8 cellular contexts compared by ENCODE assay signal in the genomic region with DNA sequence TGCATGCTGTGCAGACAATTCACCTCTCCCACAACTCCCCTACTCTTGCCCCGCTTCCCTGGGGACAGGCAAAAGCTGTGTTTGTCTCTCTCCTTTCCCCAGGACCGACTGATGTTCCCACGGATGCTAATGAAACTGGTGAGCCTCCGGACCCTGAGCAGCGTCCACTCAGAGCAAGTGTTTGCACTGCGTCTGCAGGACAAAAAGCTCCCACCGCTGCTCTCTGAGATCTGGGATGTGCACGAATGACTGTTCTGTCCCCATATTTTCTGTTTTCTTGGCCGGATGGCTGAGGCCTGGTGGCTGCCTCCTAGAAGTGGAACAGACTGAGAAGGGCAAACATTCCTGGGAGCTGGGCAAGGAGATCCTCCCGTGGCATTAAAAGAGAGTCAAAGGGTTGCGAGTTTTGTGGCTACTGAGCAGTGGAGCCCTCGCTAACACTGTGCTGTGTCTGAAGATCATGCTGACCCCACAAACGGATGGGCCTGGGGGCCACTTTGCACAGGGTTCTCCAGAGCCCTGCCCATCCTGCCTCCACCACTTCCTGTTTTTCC. TPM values are rescaled to one million over a fixed set of nuclear protein-coding genes. Genes with fewer than 3 reads are reported as not detected.
A peak's percentile ranks its signal among the peaks of the same experiment; 100 is the strongest.
DNase-seq lines count a peak whose midpoint lies in the region; ATAC-seq and TF ChIP-seq lines count a peak whose summit lies in the region.

No MANE protein-coding gene starts in this region.

- peak overlapping the region; percentile 81 for H3K4me3 Mint-ChIP-seq in activated CD4-positive, alpha-beta T cell treated with anti-CD3 and anti-CD28 coated beads, Interleukin-2, amount 10 ng/mL, durations not matched to agents 24 days and 14 days
- H3K4me3 Mint-ChIP-seq in activated T-helper 2 cell treated with anti-CD3 and anti-CD28 coated beads, Interferon-gamma antibody, Interleukin-2, Interleukin-4, amounts not matched to agents 10 μg/mL and 5 μg/mL and 100 μg/mL, durations not matched to agents 14 hours and 24 hours and 36 hours (ENCODE audit: low read depth): peak overlapping the region; percentile 84

- H3K27ac Mint-ChIP-seq in activated CD4-positive, alpha-beta T cell treated with anti-CD3 and anti-CD28 coated beads, Interleukin-2, amount 10 ng/mL, durations not matched to agents 24 days and 14 days: peak overlapping the region; percentile 97
- H3K27ac Mint-ChIP-seq in activated T-helper 2 cell treated with anti-CD3 and anti-CD28 coated beads, Interferon-gamma antibody, Interleukin-2, Interleukin-4, amounts not matched to agents 10 μg/mL and 5 μg/mL and 100 μg/mL, durations not matched to agents 14 hours and 24 hours and 36 hours: peak overlapping the region; percentile 97

- DNase-seq in activated CD4-positive, alpha-beta T cell treated with anti-CD3 and anti-CD28 coated beads, Interleukin-2, amount 10 ng/mL, durations not matched to agents 24 days and 14 days: no peak
- no peak for DNase-seq in activated CD4-positive, alpha-beta T cell treated with anti-CD3 and anti-CD28 coated beads for 48 hours
- no peak for DNase-seq in activated T-helper 2 cell treated with anti-CD3 and anti-CD28 coated beads, Interferon-gamma antibody, Interleukin-2, Interleukin-4, amounts not matched to agents 10 μg/mL and 5 μg/mL and 100 μg/mL, durations not matched to agents 14 hours and 24 hours and 36 hours (ENCODE audit: low spot score)
- DNase-seq in right lobe of liver (no peak), testis (no peak), NCI-H345 treated with DMSO at 0.1 percent for 48 hours (lab: John Stamatoyannopoulos, UW; ENCODE audit: unreplicated experiment) (no peak), NOMO-1 (lab: John Stamatoyannopoulos, UW; ENCODE audit: unreplicated experiment in 2 of 2) (no peak)

- H3K4me1 Mint-ChIP-seq in activated CD4-positive, alpha-beta T cell treated with anti-CD3 and anti-CD28 coated beads, Interleukin-2, amount 10 ng/mL, durations not matched to agents 24 days and 14 days: peaks cover 55% of the 10 kb centered on the region
- H3K4me1 Mint-ChIP-seq in activated T-helper 2 cell treated with anti-CD3 and anti-CD28 coated beads, Interferon-gamma antibody, Interleukin-2, Interleukin-4, amounts not matched to agents 10 μg/mL and 5 μg/mL and 100 μg/mL, durations not matched to agents 14 hours and 24 hours and 36 hours (ENCODE audit: low read depth): peaks cover 53% of the 10 kb centered on the region

- H3K9me3 ChIP-seq in right lobe of liver (no peaks in the 10 kb centered on the region), testis (no peaks in the 10 kb centered on the region)

- peaks cover 0 to 17% (median 7%) of the 10 kb centered on the region in 4 donors for H3K4me1 ChIP-seq in right lobe of liver
- peaks cover 26% of the 10 kb centered on the region for H3K4me1 ChIP-seq in testis

- no peaks in the 10 kb centered on the region for H3K9me3 Mint-ChIP-seq in activated CD4-positive, alpha-beta T cell treated with anti-CD3 and anti-CD28 coated beads, Interleukin-2, amount 10 ng/mL, durations not matched to agents 24 days and 14 days
- no peaks in the 10 kb centered on the region for H3K9me3 Mint-ChIP-seq in activated T-helper 2 cell treated with anti-CD3 and anti-CD28 coated beads, Interferon-gamma antibody, Interleukin-2, Interleukin-4, amounts not matched to agents 10 μg/mL and 5 μg/mL and 100 μg/mL, durations not matched to agents 14 hours and 24 hours and 36 hours

- peak overlapping the region; percentile 44 to 96 (median 93) for H3K27ac ChIP-seq in right lobe of liver
- H3K27ac ChIP-seq in testis: peak overlapping the region; percentile 97

- intact Hi-C loops in activated CD4-positive, alpha-beta T cell treated with anti-CD3 and anti-CD28 coated beads, Interleukin-2, amount 10 ng/mL, durations not matched to agents 24 days and 14 days (cut with micrococcal nuclease): loop anchor here (1.0 to 10.0 kb wide), 6 partner anchors 20 to 286 kb away; a partner anchor contains a TSS
- intact Hi-C loops in activated T-helper 2 cell treated with anti-CD3 and anti-CD28 coated beads, Interferon-gamma antibody, Interleukin-2, Interleukin-4, amounts not matched to agents 10 μg/mL and 5 μg/mL and 100 μg/mL, durations not matched to agents 14 hours and 24 hours and 36 hours (cut with micrococcal nuclease): loop anchor here (1.0 to 5.0 kb wide), 6 partner anchors 20 to 739 kb away; a partner anchor contains a TSS
- intact Hi-C loops in right lobe of liver (cut with DNase I) (loop anchor here in 1 of 2 donors (10.0 kb wide), 1 partner anchor 86 kb away; a partner anchor contains a TSS), testis (cut with DNase I; ENCODE audit: low total_unique reads) (loop anchor here (10.0 kb wide), 1 partner anchor 84 kb away; a partner anchor contains a TSS)

- peaks cover 0 to 31% (median 2%) of the 10 kb centered on the region in 4 donors for H3K36me3 ChIP-seq in right lobe of liver
- H3K36me3 ChIP-seq in testis (ENCODE audit: low read depth, missing control alignments): no peaks in the 10 kb centered on the region

- H3K36me3 Mint-ChIP-seq in activated CD4-positive, alpha-beta T cell treated with anti-CD3 and anti-CD28 coated beads, Interleukin-2, amount 10 ng/mL, durations not matched to agents 24 days and 14 days (ENCODE audit: low read depth): peaks cover 1% of the 10 kb centered on the region
- peaks cover 17% of the 10 kb centered on the region for H3K36me3 Mint-ChIP-seq in activated T-helper 2 cell treated with anti-CD3 and anti-CD28 coated beads, Interferon-gamma antibody, Interleukin-2, Interleukin-4, amounts not matched to agents 10 μg/mL and 5 μg/mL and 100 μg/mL, durations not matched to agents 14 hours and 24 hours and 36 hours (ENCODE audit: low read depth)

- H3K27me3 ChIP-seq in right lobe of liver (no peaks in the 10 kb centered on the region), testis (no peaks in the 10 kb centered on the region)

- no peak for TF ChIP-seq POLR2A in right lobe of liver (IDR thresholded peaks at IDR 0.05)
- no peak for TF ChIP-seq POLR2A in testis (IDR thresholded peaks at IDR 0.05)

- ATAC-seq in right lobe of liver (no peak), HG02678 (IDR thresholded peaks at IDR 0.05; ENCODE audit: unreplicated experiment) (no peak)

- no peak for TF ChIP-seq CTCF in right lobe of liver (IDR thresholded peaks at IDR 0.05)
- no peak for TF ChIP-seq CTCF in testis (IDR thresholded peaks at IDR 0.05)

- H3K4me3 ChIP-seq in right lobe of liver (peak overlapping the region in 1 of 3 donors; percentile 66), testis (peak overlapping the region in 1 of 2 donors; percentile 92)

- no peaks in the 10 kb centered on the region for H3K27me3 Mint-ChIP-seq in activated CD4-positive, alpha-beta T cell treated with anti-CD3 and anti-CD28 coated beads, Interleukin-2, amount 10 ng/mL, durations not matched to agents 24 days and 14 days
- no peaks in the 10 kb centered on the region for H3K27me3 Mint-ChIP-seq in activated T-helper 2 cell treated with anti-CD3 and anti-CD28 coated beads, Interferon-gamma antibody, Interleukin-2, Interleukin-4, amounts not matched to agents 10 μg/mL and 5 μg/mL and 100 μg/mL, durations not matched to agents 14 hours and 24 hours and 36 hours (ENCODE audit: low read depth)

- 67% methylated on average over 9 of the region's 13 CpGs for WGBS in right lobe of liver (ENCODE audit: insufficient coverage, low coverage, low lambda C conversion rate, missing lambda C conversion rate)
- 34 to 36% methylated on average over 13 of the region's 13 CpGs for WGBS in testis, 2 donors

RNA-seq across cellular contexts. Expression of a gene that starts 1.4 kb away (rescaled TPM):
- 78.5 and 80.7 TPM in 2 replicates for total RNA-seq in activated CD4-positive, alpha-beta T cell treated with anti-CD3 and anti-CD28 coated beads, Interleukin-2, amount 10 ng/mL, durations not matched to agents 24 days and 14 days
- 83.2 and 89.4 TPM in 2 replicates for total RNA-seq in activated T-helper 2 cell treated with anti-CD3 and anti-CD28 coated beads, Interferon-gamma antibody, Interleukin-2, Interleukin-4, amounts not matched to agents 10 μg/mL and 5 μg/mL and 100 μg/mL, durations not matched to agents 14 hours and 24 hours and 36 hours
- 10 to 100 TPM; 15.2 to 21.3 (median 16.8) TPM for total RNA-seq in right lobe of liver
- 100 to 1,000 TPM; 103 to 118 TPM for total RNA-seq in testis
- polyA plus RNA-seq in testis (ENCODE audit: insufficient read depth, low read depth, low replicate concordance): 87.8 TPM

RNA-seq across cellular contexts. Expression of a gene that starts 10.7 kb away (rescaled TPM):
- total RNA-seq in activated CD4-positive, alpha-beta T cell treated with anti-CD3 and anti-CD28 coated beads, Interleukin-2, amount 10 ng/mL, durations not matched to agents 24 days and 14 days: 7.6 and 15.4 TPM in 2 replicates
- total RNA-seq in activated T-helper 2 cell treated with anti-CD3 and anti-CD28 coated beads, Interferon-gamma antibody, Interleukin-2, Interleukin-4, amounts not matched to agents 10 μg/mL and 5 μg/mL and 100 μg/mL, durations not matched to agents 14 hours and 24 hours and 36 hours: 10.8 and 11.4 TPM in 2 replicates
- total RNA-seq in right lobe of liver: 10 to 100 TPM; 61.5 to 82.9 (median 67.3) TPM
- total RNA-seq in testis: 10 to 100 TPM; 29.4 to 38.2 TPM
- polyA plus RNA-seq in testis (ENCODE audit: insufficient read depth, low read depth, low replicate concordance): 83.4 TPM

RNA-seq across cellular contexts. Expression of a gene that starts 19.9 kb away (rescaled TPM):
- 24.8 and 27.6 TPM in 2 replicates for total RNA-seq in activated CD4-positive, alpha-beta T cell treated with anti-CD3 and anti-CD28 coated beads, Interleukin-2, amount 10 ng/mL, durations not matched to agents 24 days and 14 days
- total RNA-seq in activated T-helper 2 cell treated with anti-CD3 and anti-CD28 coated beads, Interferon-gamma antibody, Interleukin-2, Interleukin-4, amounts not matched to agents 10 μg/mL and 5 μg/mL and 100 μg/mL, durations not matched to agents 14 hours and 24 hours and 36 hours: 23.2 and 24.5 TPM in 2 replicates
- total RNA-seq in right lobe of liver (100 to 1,000 TPM in 2 of 6 experiments, 10 to 100 TPM in 4; 53.3 to 173 (median 64.1) TPM), testis (10 to 100 TPM; 61.3 to 63.7 TPM)
- polyA plus RNA-seq in testis (ENCODE audit: insufficient read depth, low read depth, low replicate concordance): 40.3 TPM

RNA-seq across cellular contexts. Expression of a gene that starts 53.8 kb away (rescaled TPM):
- total RNA-seq in activated CD4-positive, alpha-beta T cell treated with anti-CD3 and anti-CD28 coated beads, Interleukin-2, amount 10 ng/mL, durations not matched to agents 24 days and 14 days: 148 and 157 TPM in 2 replicates
- total RNA-seq in activated T-helper 2 cell treated with anti-CD3 and anti-CD28 coated beads, Interferon-gamma antibody, Interleukin-2, Interleukin-4, amounts not matched to agents 10 μg/mL and 5 μg/mL and 100 μg/mL, durations not matched to agents 14 hours and 24 hours and 36 hours: 158 and 161 TPM in 2 replicates
- total RNA-seq in right lobe of liver (10 to 100 TPM; 13.1 to 24.2 (median 13.8) TPM), testis (10 to 100 TPM; 33.6 to 34.7 TPM)
- polyA plus RNA-seq in testis (ENCODE audit: insufficient read depth, low read depth, low replicate concordance): 20.7 TPM
